9 cellular contexts compared by ENCODE assay signal in genomic region chrX:18410038-18410437, GRCh38. TPM values are rescaled to one million over a fixed set of nuclear protein-coding genes. Genes with fewer than 3 reads are reported as not detected.
DNase-seq lines count a peak whose midpoint lies in the region; ATAC-seq and TF ChIP-seq lines count a peak whose summit lies in the region.
"Had no signal": no experiment of that assay in that cellular context is flagged by ENCODE, and none has a peak within 500 bp of the region (broad histone marks: within the 10 kb centered on the region; RNA-seq: fewer than 3 reads in every experiment).

No MANE protein-coding gene starts in this region.

- no peak overlapping the region for H3K27ac ChIP-seq in neural cell (ENCODE audit: low read length)
- H3K27ac ChIP-seq: transverse colon had no signal

- H3K4me1 Mint-ChIP-seq in natural killer cell treated with Interleukin-12 subunit alpha and Interleukin-12 subunit beta and Interleukin-15 and Interleukin-18, amount 100 ng/mL, for 72 hours (ENCODE audit: low read depth in 2 of 2) = no peaks in the 10 kb centered on the region

- no peak overlapping the region for H3K4me3 Mint-ChIP-seq in natural killer cell treated with Interleukin-12 subunit alpha and Interleukin-12 subunit beta and Interleukin-15 and Interleukin-18, amount 100 ng/mL, for 72 hours

- H3K9me3 Mint-ChIP-seq in natural killer cell treated with Interleukin-12 subunit alpha and Interleukin-12 subunit beta and Interleukin-15 and Interleukin-18, amount 100 ng/mL, for 72 hours = no peaks in the 10 kb centered on the region

- no peaks in the 10 kb centered on the region for H3K36me3 ChIP-seq in neural cell (ENCODE audit: insufficient read depth, low read length)
- H3K36me3 ChIP-seq: transverse colon had no signal

- H3K4me3 ChIP-seq in NB4 (ENCODE audit: low read depth, low read length) (no peak overlapping the region), neural cell (ENCODE audit: low read length) (no peak overlapping the region)
- H3K4me3 ChIP-seq: transverse colon had no signal

- H3K27ac Mint-ChIP-seq in natural killer cell treated with Interleukin-12 subunit alpha and Interleukin-12 subunit beta and Interleukin-15 and Interleukin-18, amount 100 ng/mL, for 72 hours = no peak overlapping the region

- no peak overlapping the region for H3K9ac ChIP-seq in neural cell (ENCODE audit: low read length)

- ATAC-seq in natural killer cell treated with Interleukin-12 subunit alpha and Interleukin-12 subunit beta and Interleukin-15 and Interleukin-18, amount 100 ng/mL, for 72 hours = no peak

- H3K27me3 Mint-ChIP-seq in natural killer cell treated with Interleukin-12 subunit alpha and Interleukin-12 subunit beta and Interleukin-15 and Interleukin-18, amount 100 ng/mL, for 72 hours = no peaks in the 10 kb centered on the region

- TF ChIP-seq CTCF in NB4 (IDR thresholded peaks at IDR 0.05; ENCODE audit: low read depth, low read length) (no peak), neural cell (IDR thresholded peaks at IDR 0.05; ENCODE audit: poor library complexity, severe bottlenecking) (peak; percentile 61)

- no peaks in the 10 kb centered on the region for H3K79me2 ChIP-seq in neural cell (replicated peaks; ENCODE audit: insufficient read depth, low read length)

- DNase-seq in GM03348 (ENCODE audit: low spot score) = peak; percentile 15
- DNase-seq in NB4 (ENCODE audit: low read depth) = peak; percentile 32
- DNase-seq in dedifferentiated amniotic fluid mesenchymal stem cell (ENCODE audit: extremely low spot score) = peak; percentile 42
- no peak for DNase-seq in AML-193 (lab: John Stamatoyannopoulos, UW)
- no peak for DNase-seq in natural killer cell treated with Interleukin-12 subunit alpha and Interleukin-12 subunit beta and Interleukin-15 and Interleukin-18, amount 100 ng/mL, for 72 hours (ENCODE audit: low spot score)
- DNase-seq in mesenteric fat pad (ENCODE audit: low spot score) = no peak
- DNase-seq: stimulated activated CD4-positive, alpha-beta T cell treated with anti-CD3 and anti-CD28 coated beads, Interleukin-12 subunit alpha, Interleukin-12 subunit beta, amount 100 ng/mL, for 4 hours; transverse colon had no signal

- H2AFZ ChIP-seq in neural cell (ENCODE audit: low read depth, low read length) = no peak overlapping the region

- no peak for TF ChIP-seq EP300 in neural cell (conservative IDR thresholded peaks at IDR 0.05; ENCODE audit: poor library complexity, severe bottlenecking)

- TF ChIP-seq RAD21 in neural cell (conservative IDR thresholded peaks at IDR 0.05) = peak; percentile 70

- no peak for TF ChIP-seq POLR2A in NB4 (IDR thresholded peaks at IDR 0.05; ENCODE audit: extremely low read depth, insufficient read length)

- no peaks in the 10 kb centered on the region for H3K36me3 Mint-ChIP-seq in natural killer cell treated with Interleukin-12 subunit alpha and Interleukin-12 subunit beta and Interleukin-15 and Interleukin-18, amount 100 ng/mL, for 72 hours

- H3K4me2 ChIP-seq in neural cell (ENCODE audit: low read length) = no peak overlapping the region

- no peaks in the 10 kb centered on the region for H4K20me1 ChIP-seq in neural cell (ENCODE audit: insufficient read depth)

- no peaks in the 10 kb centered on the region for H3K27me3 ChIP-seq in neural cell (ENCODE audit: insufficient read depth, low read depth, low read length)
- H3K27me3 ChIP-seq: transverse colon had no signal

- no peaks in the 10 kb centered on the region for H3K9me2 ChIP-seq in neural cell (ENCODE audit: insufficient read depth, low read length)

- H3F3A ChIP-seq in neural cell (ENCODE audit: insufficient read depth, low read length, poor library complexity, severe bottlenecking) = no peaks in the 10 kb centered on the region

- H3K9me3 ChIP-seq in neural cell (ENCODE audit: low read length) = no peaks in the 10 kb centered on the region
- H3K9me3 ChIP-seq: transverse colon had no signal

TF ChIP-seq in neural cell, 6 proteins besides CTCF, POLR2A, EP300 and RAD21:
- no peak for TF ChIP-seq MXI1 (conservative IDR thresholded peaks at IDR 0.05; ENCODE audit: poor library complexity, severe bottlenecking)
- no peak for TF ChIP-seq EZH2 (IDR thresholded peaks at IDR 0.05; ENCODE audit: borderline replicate concordance, insufficient read depth, low read length, poor library complexity, severe bottlenecking)
- no peak for TF ChIP-seq TAF1 (IDR thresholded peaks at IDR 0.05; ENCODE audit: low read depth)
- TF ChIP-seq, protein P1, sequence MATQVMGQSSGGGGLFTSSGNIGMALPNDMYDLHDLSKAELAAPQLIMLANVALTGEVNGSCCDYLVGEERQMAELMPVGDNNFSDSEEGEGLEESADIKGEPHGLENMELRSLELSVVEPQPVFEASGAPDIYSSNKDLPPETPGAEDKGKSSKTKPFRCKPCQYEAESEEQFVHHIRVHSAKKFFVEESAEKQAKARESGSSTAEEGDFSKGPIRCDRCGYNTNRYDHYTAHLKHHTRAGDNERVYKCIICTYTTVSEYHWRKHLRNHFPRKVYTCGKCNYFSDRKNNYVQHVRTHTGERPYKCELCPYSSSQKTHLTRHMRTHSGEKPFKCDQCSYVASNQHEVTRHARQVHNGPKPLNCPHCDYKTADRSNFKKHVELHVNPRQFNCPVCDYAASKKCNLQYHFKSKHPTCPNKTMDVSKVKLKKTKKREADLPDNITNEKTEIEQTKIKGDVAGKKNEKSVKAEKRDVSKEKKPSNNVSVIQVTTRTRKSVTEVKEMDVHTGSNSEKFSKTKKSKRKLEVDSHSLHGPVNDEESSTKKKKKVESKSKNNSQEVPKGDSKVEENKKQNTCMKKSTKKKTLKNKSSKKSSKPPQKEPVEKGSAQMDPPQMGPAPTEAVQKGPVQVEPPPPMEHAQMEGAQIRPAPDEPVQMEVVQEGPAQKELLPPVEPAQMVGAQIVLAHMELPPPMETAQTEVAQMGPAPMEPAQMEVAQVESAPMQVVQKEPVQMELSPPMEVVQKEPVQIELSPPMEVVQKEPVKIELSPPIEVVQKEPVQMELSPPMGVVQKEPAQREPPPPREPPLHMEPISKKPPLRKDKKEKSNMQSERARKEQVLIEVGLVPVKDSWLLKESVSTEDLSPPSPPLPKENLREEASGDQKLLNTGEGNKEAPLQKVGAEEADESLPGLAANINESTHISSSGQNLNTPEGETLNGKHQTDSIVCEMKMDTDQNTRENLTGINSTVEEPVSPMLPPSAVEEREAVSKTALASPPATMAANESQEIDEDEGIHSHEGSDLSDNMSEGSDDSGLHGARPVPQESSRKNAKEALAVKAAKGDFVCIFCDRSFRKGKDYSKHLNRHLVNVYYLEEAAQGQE (IDR thresholded peaks at IDR 0.05; ENCODE audit: borderline replicate concordance) = no peak
- no peak for TF ChIP-seq POLR2AphosphoS5 (IDR thresholded peaks at IDR 0.05)
- TF ChIP-seq SMC3 (conservative IDR thresholded peaks at IDR 0.05; ENCODE audit: poor library complexity) = peak; percentile 69
TF ChIP-seq in neural cell: peak in this region for 1.

RNA-seq across cellular contexts. Expression of gene CDKL5, which starts 15.4 kb away (rescaled TPM):
- 5.1 and 5.3 TPM in 2 replicates for polyA plus RNA-seq in neural cell
- polyA minus RNA-seq in neural cell = 30.4 and 39.0 TPM in 2 replicates
- total RNA-seq in natural killer cell treated with Interleukin-12 subunit alpha and Interleukin-12 subunit beta and Interleukin-15 and Interleukin-18, amount 100 ng/mL, for 72 hours = 1 to 10 TPM; 1.5 to 2.2 TPM
- total RNA-seq in mesenteric fat pad = 6.8 TPM

RNA-seq across cellular contexts. Expression of gene SCML2, which starts 55.5 kb away (rescaled TPM):
- polyA plus RNA-seq in neural cell = 14.7 and 15.4 TPM in 2 replicates
- 17.8 TPM in 2 replicates for polyA minus RNA-seq in neural cell
- total RNA-seq in natural killer cell treated with Interleukin-12 subunit alpha and Interleukin-12 subunit beta and Interleukin-15 and Interleukin-18, amount 100 ng/mL, for 72 hours = 1 to 10 TPM; 1.2 to 2.0 TPM
- 2.1 TPM for total RNA-seq in mesenteric fat pad

Comparison
In these comparisons a context has a peak if more than half of its experiments do, and no peak if none do; other contexts are left out.
1. DNase-seq: peak in GM03348 (single experiment), NB4 (single experiment) and dedifferentiated amniotic fluid mesenchymal stem cell (single experiment); none in AML-193 (0 of 2), natural killer cell treated with Interleukin-12 subunit alpha and Interleukin-12 subunit beta and Interleukin-15 and Interleukin-18, amount 100 ng/mL, for 72 hours (single experiment) and mesenteric fat pad (single experiment).